In the genomic region with DNA sequence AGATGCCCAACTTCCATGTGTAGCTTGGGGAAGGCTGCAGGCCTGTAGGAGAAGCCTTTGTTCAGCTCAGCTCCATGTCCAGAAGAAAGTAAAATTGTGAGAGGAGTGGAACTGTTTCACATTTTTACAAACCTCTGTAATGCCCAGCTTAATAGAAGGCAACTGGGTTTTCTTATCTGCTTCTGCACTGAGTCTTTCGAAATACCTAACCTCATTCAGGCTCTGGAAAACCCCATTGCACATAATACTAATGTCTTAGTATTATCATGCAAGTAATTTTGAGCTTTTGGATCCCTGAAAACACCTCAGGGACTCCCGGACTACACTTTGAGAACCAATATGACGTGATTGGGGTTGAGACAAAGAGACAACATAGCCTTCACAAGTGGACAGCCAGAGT, we compare ENCODE assay signal across 34 cellular contexts. TPM values are rescaled to one million over a fixed set of nuclear protein-coding genes. Genes with fewer than 3 reads are reported as not detected.
"Had no signal": no experiment of that assay in that cellular context is flagged by ENCODE, and none has a peak within 500 bp of the region (broad histone marks: within the 10 kb centered on the region; RNA-seq: fewer than 3 reads in every experiment).

No MANE protein-coding gene starts in this region.

- H3K4me1 ChIP-seq: colonic mucosa, heart right ventricle, lower lobe of right lung, parathyroid adenoma, spleen, suprapubic skin, tibial artery had no signal

- H3K27ac ChIP-seq: colonic mucosa, heart right ventricle, lower lobe of right lung, parathyroid adenoma, psoas muscle, spleen, suprapubic skin, tibial artery had no signal

- H3K9me3 Mint-ChIP-seq: activated CD4-positive, alpha-beta T cell treated with anti-CD3 and anti-CD28 coated beads, Interleukin-2, amount 10 ng/mL, durations not matched to agents 24 days and 14 days; activated naive CD4-positive, alpha-beta T cell treated with anti-CD3 and anti-CD28 coated beads, Interleukin-2, amount 10 ng/mL, durations not matched to agents 7 days and 5 days; activated naive CD8-positive, alpha-beta T cell treated with anti-CD3 and anti-CD28 coated beads, Interleukin-2, amount 10 ng/mL, durations not matched to agents 7 days and 5 days; T-helper 1 cell treated with Interleukin-12 subunit alpha and Interleukin-12 subunit beta and Interleukin-4 antibody, amounts not matched to agents 30 μg/mL and 1 μg/mL, for 36 hours had no signal

- H3K36me3 Mint-ChIP-seq: activated CD4-positive, alpha-beta memory T cell treated with anti-CD3 and anti-CD28 coated beads for 36 hours; activated naive CD4-positive, alpha-beta T cell treated with anti-CD3 and anti-CD28 coated beads, Interleukin-2, amount 10 ng/mL, durations not matched to agents 7 days and 5 days; activated naive CD8-positive, alpha-beta T cell treated with anti-CD3 and anti-CD28 coated beads, Interleukin-2, amount 10 ng/mL, durations not matched to agents 7 days and 5 days had no signal

- H3K9ac ChIP-seq: parathyroid adenoma had no signal

- H3K27me3 Mint-ChIP-seq: activated naive CD4-positive, alpha-beta T cell treated with anti-CD3 and anti-CD28 coated beads, Interleukin-2, amount 10 ng/mL, durations not matched to agents 7 days and 5 days had no signal

- H3K79me2 ChIP-seq: parathyroid adenoma had no signal

- H3K27me3 ChIP-seq: colonic mucosa, heart right ventricle, spleen, suprapubic skin had no signal

- H3K9me3 ChIP-seq: colonic mucosa, psoas muscle, suprapubic skin had no signal

- ATAC-seq: heart right ventricle; left lobe of liver; lower lobe of right lung; naive thymus-derived CD8-positive, alpha-beta T cell; psoas muscle had no signal

- H3K27ac Mint-ChIP-seq: activated CD4-positive, alpha-beta memory T cell treated with anti-CD3 and anti-CD28 coated beads for 36 hours; activated CD4-positive, alpha-beta T cell treated with anti-CD3 and anti-CD28 coated beads, Interleukin-2, amount 10 ng/mL, durations not matched to agents 24 days and 14 days; activated naive CD4-positive, alpha-beta T cell treated with anti-CD3 and anti-CD28 coated beads, Interleukin-2, amount 10 ng/mL, durations not matched to agents 7 days and 5 days; activated naive CD8-positive, alpha-beta T cell treated with anti-CD3 and anti-CD28 coated beads, Interleukin-2, amount 10 ng/mL, durations not matched to agents 7 days and 5 days; naive thymus-derived CD8-positive, alpha-beta T cell; T-helper 1 cell treated with Interleukin-12 subunit alpha and Interleukin-12 subunit beta and Interleukin-4 antibody, amounts not matched to agents 30 μg/mL and 1 μg/mL, for 36 hours had no signal

- H3K36me3 ChIP-seq: colonic mucosa, heart right ventricle, lower lobe of right lung, spleen, suprapubic skin, tibial artery had no signal

- H2AFZ ChIP-seq: parathyroid adenoma had no signal

- H3K4me1 Mint-ChIP-seq: activated CD4-positive, alpha-beta T cell treated with anti-CD3 and anti-CD28 coated beads, Interleukin-2, amount 10 ng/mL, durations not matched to agents 24 days and 14 days; activated naive CD4-positive, alpha-beta T cell treated with anti-CD3 and anti-CD28 coated beads, Interleukin-2, amount 10 ng/mL, durations not matched to agents 7 days and 5 days; activated naive CD8-positive, alpha-beta T cell treated with anti-CD3 and anti-CD28 coated beads, Interleukin-2, amount 10 ng/mL, durations not matched to agents 7 days and 5 days; naive thymus-derived CD8-positive, alpha-beta T cell; neural crest cell had no signal

- DNase-seq: activated CD4-positive, alpha-beta memory T cell treated with anti-CD3 and anti-CD28 coated beads for 36 hours; activated CD4-positive, alpha-beta T cell treated with anti-CD3 and anti-CD28 coated beads, Interleukin-2, amount 10 ng/mL, durations not matched to agents 24 days and 14 days; activated CD4-positive, CD25-positive, alpha-beta regulatory T cell treated with anti-CD3 and anti-CD28 coated beads, Interleukin-2, amount 50 U/mL, for 72 hours; activated CD8-positive, alpha-beta memory T cell treated with anti-CD3 and anti-CD28 coated beads, Interleukin-2, amount 50 U/mL, for 4 hours; activated gamma-delta T cell; activated naive CD4-positive, alpha-beta T cell treated with anti-CD3 and anti-CD28 coated beads, Interleukin-2, amount 10 ng/mL, durations not matched to agents 7 days and 5 days; activated naive CD8-positive, alpha-beta T cell treated with anti-CD3 and anti-CD28 coated beads, Interleukin-2, amount 10 ng/mL, durations not matched to agents 7 days and 5 days; activated T-cell treated with anti-CD3 and anti-CD28 coated beads, Interleukin-2, amount 50 U/mL, for 1 hour; amygdala; colonic mucosa; effector memory CD4-positive, alpha-beta T cell; heart right ventricle; kidney glomerular epithelial cell; lower lobe of right lung; mesenchymal stem cell; naive thymus-derived CD8-positive, alpha-beta T cell; nucleus accumbens; psoas muscle; spleen; stimulated activated naive CD4-positive, alpha-beta T cell; T1000; tibial artery had no signal

- H3K4me3 Mint-ChIP-seq: activated CD4-positive, alpha-beta memory T cell treated with anti-CD3 and anti-CD28 coated beads for 36 hours; activated CD4-positive, alpha-beta T cell treated with anti-CD3 and anti-CD28 coated beads, Interleukin-2, amount 10 ng/mL, durations not matched to agents 24 days and 14 days; activated naive CD4-positive, alpha-beta T cell treated with anti-CD3 and anti-CD28 coated beads, Interleukin-2, amount 10 ng/mL, durations not matched to agents 7 days and 5 days; activated naive CD8-positive, alpha-beta T cell treated with anti-CD3 and anti-CD28 coated beads, Interleukin-2, amount 10 ng/mL, durations not matched to agents 7 days and 5 days; naive thymus-derived CD8-positive, alpha-beta T cell; neural crest cell; T-helper 1 cell treated with Interleukin-12 subunit alpha and Interleukin-12 subunit beta and Interleukin-4 antibody, amounts not matched to agents 30 μg/mL and 1 μg/mL, for 36 hours had no signal

- H3K4me3 ChIP-seq: colonic mucosa, heart right ventricle, lower lobe of right lung, psoas muscle, spleen, suprapubic skin, tibial artery had no signal

RNA-seq across cellular contexts. Expression of gene SMIM21, which starts 5.8 kb away (rescaled TPM):
- total RNA-seq: activated CD4-positive, alpha-beta memory T cell treated with anti-CD3 and anti-CD28 coated beads for 36 hours; activated CD4-positive, alpha-beta T cell treated with anti-CD3 and anti-CD28 coated beads, Interleukin-2, amount 10 ng/mL, durations not matched to agents 24 days and 14 days; activated CD8-positive, alpha-beta memory T cell treated with anti-CD3 and anti-CD28 coated beads for 36 hours; activated naive CD8-positive, alpha-beta T cell treated with anti-CD3 and anti-CD28 coated beads, Interleukin-2, amount 10 ng/mL, durations not matched to agents 7 days and 5 days; bronchial epithelial cell; colonic mucosa; dermis microvascular lymphatic vessel endothelial cell; epithelial cell of proximal tubule; fibroblast of lung; glomerular endothelial cell; heart right ventricle; left lobe of liver; lower lobe of right lung; naive thymus-derived CD8-positive, alpha-beta T cell; neural crest cell; psoas muscle; spleen; suprapubic skin; ureter had no signal
- polyA plus RNA-seq: fibroblast of lung; heart right ventricle; naive thymus-derived CD8-positive, alpha-beta T cell; psoas muscle; spleen had no signal
